9 cellular contexts compared by ENCODE assay signal in genomic region chr11:47236482-47236881, GRCh38. TPM values are rescaled to one million over a fixed set of nuclear protein-coding genes. Genes with fewer than 3 reads are reported as not detected.
DNase-seq lines count a peak whose midpoint lies in the region; ATAC-seq and TF ChIP-seq lines count a peak whose summit lies in the region.
"Had no signal": no experiment of that assay in that cellular context is flagged by ENCODE, and none has a peak within 500 bp of the region (broad histone marks: within the 10 kb centered on the region; RNA-seq: fewer than 3 reads in every experiment).

No MANE protein-coding gene starts in this region.

- H3K27ac ChIP-seq in HCT116 (ENCODE audit: low read depth, low read length): no peak overlapping the region
- peak overlapping the region; percentile 80 for H3K27ac ChIP-seq in WERI-Rb-1

- H3K9me2 ChIP-seq in HCT116 (ENCODE audit: insufficient read depth): no peaks in the 10 kb centered on the region

- no peak overlapping the region for H3K4me2 ChIP-seq in HCT116 (ENCODE audit: low read length)

- DNase-seq in COLO668 (lab: John Stamatoyannopoulos, UW; ENCODE audit: unreplicated experiment) (peak; percentile 71), HCT116 (ENCODE audit: low read depth, low spot score) (no peak), WERI-Rb-1 (peak; percentile 37), fibroblast of pulmonary artery (ENCODE audit: low read depth) (peak; percentile 30), cortex of kidney (lab: John Stamatoyannopoulos, UW) (no peak), HPDE6-E6E7 (ENCODE audit: extremely low spot score) (no peak), SKM-1 treated with dmso at 0.1 percent for 144 hours (lab: John Stamatoyannopoulos, UW; ENCODE audit: unreplicated experiment) (no peak)
- DNase-seq: activated effector memory CD4-positive, alpha-beta T cell treated with Interleukin-2 at 50 U/mL for 16 hours; DND-41 had no signal

- RAD21 ChIA-PET in HCT116 (lab: Charles Lee; ENCODE audit: low non-redundant PET in 1 of 2, low total read pairs in 2 of 2, uncharacterized antibody in 2 of 2, unreplicated experiment in 2 of 2): no interaction called here

- H4K20me1 ChIP-seq in HCT116 (ENCODE audit: insufficient read depth): no peaks in the 10 kb centered on the region

- intact Hi-C loops in HCT116 (cut with micrococcal nuclease): no loop called here

- no peak for ATAC-seq in HCT116

- H3K9me3 ChIP-seq in HCT116 (ENCODE audit: control insufficient read depth in 1 of 2, insufficient read depth in 1 of 2, low read depth in 1 of 2, low read length in 2 of 2) (no peaks in the 10 kb centered on the region), WERI-Rb-1 (ENCODE audit: severe bottlenecking) (no peaks in the 10 kb centered on the region)

- no peaks in the 10 kb centered on the region for H3K27me3 ChIP-seq in HCT116 (ENCODE audit: insufficient read depth, low read length)
- H3K27me3 ChIP-seq in WERI-Rb-1 (ENCODE audit: insufficient read depth, low read depth, severe bottlenecking): no peaks in the 10 kb centered on the region

- POLR2A ChIA-PET in HCT116 (lab: Charles Lee): interaction anchor here (0.8 to 0.9 kb wide), 2 partner anchors 12 to 22 kb away, joined by 3 read pairs; partner anchors contain the start of genes ACP2 and DDB2

- no peak overlapping the region for H3K9ac ChIP-seq in HCT116 (ENCODE audit: low read length)

- no peak overlapping the region for H2AFZ ChIP-seq in HCT116 (ENCODE audit: low read depth, low read length, poor library complexity, severe bottlenecking)

- peaks cover 12 to 22% of the 10 kb centered on the region in 2 experiments; a peak in 3 of 4 replicates for H3K36me3 ChIP-seq in HCT116 (ENCODE audit: control insufficient read depth in 1 of 2, insufficient read depth in 2 of 2, low read length in 2 of 2)
- H3K36me3 ChIP-seq in WERI-Rb-1: peaks cover 36% of the 10 kb centered on the region

- no peak for TF ChIP-seq RAD21 in HCT116 (IDR thresholded peaks at IDR 0.05; ENCODE audit: low read depth)

- TF ChIP-seq CTCF in HCT116 (IDR thresholded peaks at IDR 0.05 in 2 of 3, conservative IDR thresholded peaks at IDR 0.05 in 1 of 3; ENCODE audit: borderline replicate concordance in 1 of 3, insufficient read depth in 1 of 3, low read depth in 2 of 3, low read length in 2 of 3): no peak
- no peak for TF ChIP-seq CTCF in WERI-Rb-1 (IDR thresholded peaks at IDR 0.05; ENCODE audit: low read depth, low read length)
- TF ChIP-seq CTCF in fibroblast of pulmonary artery (IDR thresholded peaks at IDR 0.05; ENCODE audit: low read length, missing control alignments): no peak

- H3K79me2 ChIP-seq in HCT116 (ENCODE audit: insufficient read depth, low read length): no peaks in the 10 kb centered on the region

- TF ChIP-seq POLR2A in HCT116 (IDR thresholded peaks at IDR 0.05; ENCODE audit: borderline replicate concordance, extremely low read depth, insufficient read depth, insufficient read length): no peak

- H3K4me3 ChIP-seq in HCT116 (replicated peaks in 1 of 2; ENCODE audit: low read depth in 1 of 2, low read length in 2 of 2): no peak overlapping the region
- H3K4me3 ChIP-seq in WERI-Rb-1 (ENCODE audit: low read depth, low read length): no peak overlapping the region
- no peak overlapping the region for H3K4me3 ChIP-seq in fibroblast of pulmonary artery (replicated peaks; ENCODE audit: low read depth, low read length)

- H3K4me1 ChIP-seq in HCT116 (ENCODE audit: control insufficient read depth in 1 of 2, insufficient read depth in 2 of 2, low read length in 2 of 2): peaks cover 0 to 8% of the 10 kb centered on the region in 2 experiments; a peak in 1 of 4 replicates

- CTCF ChIA-PET in HCT116 (lab: Charles Lee): interaction anchor here (1.5 kb wide), 1 partner anchor 119 kb away, joined by 5 read pairs; no protein-coding TSS in a partner anchor

- BruUV-seq in HCT116 (replicated peaks; lab: Mats Ljungman, UMichigan): TSS peak; percentile 18

TF ChIP-seq in HCT116, 20 proteins besides CTCF, POLR2A, EP300 and RAD21:
- TF ChIP-seq CEBPB (IDR thresholded peaks at IDR 0.05; ENCODE audit: low read depth) (no peak), YY1 (IDR thresholded peaks at IDR 0.05; ENCODE audit: extremely low read depth, insufficient replicate concordance, low read depth, low read length) (no peak), SP1 (IDR thresholded peaks at IDR 0.05; ENCODE audit: low read depth) (no peak), FOSL1 (IDR thresholded peaks at IDR 0.05; ENCODE audit: low read depth) (no peak), EZH2 (IDR thresholded peaks at IDR 0.05) (no peak), SRF (IDR thresholded peaks at IDR 0.05; ENCODE audit: low read depth) (no peak), TCF7L2 (IDR thresholded peaks at IDR 0.05; ENCODE audit: borderline replicate concordance, extremely low read depth, insufficient read depth, insufficient read length) (no peak), SIN3A (IDR thresholded peaks at IDR 0.05; ENCODE audit: low read depth) (no peak), JUND (IDR thresholded peaks at IDR 0.05) (no peak), CBX3 (IDR thresholded peaks at IDR 0.05; ENCODE audit: low read depth) (no peak), ZNF274 (IDR thresholded peaks at IDR 0.05; ENCODE audit: low read depth, low read length) (no peak), ZFX (IDR thresholded peaks at IDR 0.05) (no peak), ELF1 (IDR thresholded peaks at IDR 0.05; ENCODE audit: borderline replicate concordance, low read depth) (no peak), EGR1 (IDR thresholded peaks at IDR 0.05; ENCODE audit: low read depth) (no peak), EZH2phosphoT487 (IDR thresholded peaks at IDR 0.05; ENCODE audit: borderline replicate concordance) (no peak), REST (IDR thresholded peaks at IDR 0.05; ENCODE audit: low read depth) (no peak), MAX (IDR thresholded peaks at IDR 0.05) (no peak), ZBTB33 (IDR thresholded peaks at IDR 0.05; ENCODE audit: extremely low read depth, insufficient replicate concordance, low read length) (no peak)
- TF ChIP-seq, protein P1, sequence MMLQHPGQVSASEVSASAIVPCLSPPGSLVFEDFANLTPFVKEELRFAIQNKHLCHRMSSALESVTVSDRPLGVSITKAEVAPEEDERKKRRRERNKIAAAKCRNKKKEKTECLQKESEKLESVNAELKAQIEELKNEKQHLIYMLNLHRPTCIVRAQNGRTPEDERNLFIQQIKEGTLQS (IDR thresholded peaks at IDR 0.05): no peak

RNA-seq across cellular contexts. Expression of gene ACP2, which starts 12.1 kb away (rescaled TPM):
- 21.5 TPM for total RNA-seq in HCT116 (2021; ENCODE audit: unreplicated experiment)
- 18.0 and 19.6 TPM in 2 replicates for polyA plus RNA-seq in HCT116 (2012)

RNA-seq across cellular contexts. Expression of gene NR1H3, which starts 21.3 kb away (rescaled TPM):
- 23.5 TPM for total RNA-seq in HCT116 (2021; ENCODE audit: unreplicated experiment)
- 27.0 and 27.2 TPM in 2 replicates for polyA plus RNA-seq in HCT116 (2012)

RNA-seq across cellular contexts. Expression of gene DDB2, which starts 21.7 kb away (rescaled TPM):
- 64.0 TPM for total RNA-seq in HCT116 (2021; ENCODE audit: unreplicated experiment)
- polyA plus RNA-seq in HCT116 (2012): 83.8 and 91.5 TPM in 2 replicates

RNA-seq across cellular contexts. Expression of gene MADD, which starts 33.5 kb away (rescaled TPM):
- 37.1 TPM for total RNA-seq in HCT116 (2021; ENCODE audit: unreplicated experiment)
- 28.7 and 30.1 TPM in 2 replicates for polyA plus RNA-seq in HCT116 (2012)

RNA-seq across cellular contexts. Expression of gene PACSIN3, which starts 50.2 kb away (rescaled TPM):
- total RNA-seq in HCT116 (2021; ENCODE audit: unreplicated experiment): 63.1 TPM
- 42.3 and 43.9 TPM in 2 replicates for polyA plus RNA-seq in HCT116 (2012)

Comparison
In these comparisons a context has a peak if more than half of its experiments do, and no peak if none do; other contexts are left out.
1. DNase-seq: peak in COLO668 (single experiment), WERI-Rb-1 (single experiment) and fibroblast of pulmonary artery (single experiment); none in HCT116 (single experiment), cortex of kidney (single experiment), HPDE6-E6E7 (single experiment) and SKM-1 treated with dmso at 0.1 percent for 144 hours (single experiment).